Comparison of ENCODE assay signal across 9 cellular contexts in the genomic region with DNA sequence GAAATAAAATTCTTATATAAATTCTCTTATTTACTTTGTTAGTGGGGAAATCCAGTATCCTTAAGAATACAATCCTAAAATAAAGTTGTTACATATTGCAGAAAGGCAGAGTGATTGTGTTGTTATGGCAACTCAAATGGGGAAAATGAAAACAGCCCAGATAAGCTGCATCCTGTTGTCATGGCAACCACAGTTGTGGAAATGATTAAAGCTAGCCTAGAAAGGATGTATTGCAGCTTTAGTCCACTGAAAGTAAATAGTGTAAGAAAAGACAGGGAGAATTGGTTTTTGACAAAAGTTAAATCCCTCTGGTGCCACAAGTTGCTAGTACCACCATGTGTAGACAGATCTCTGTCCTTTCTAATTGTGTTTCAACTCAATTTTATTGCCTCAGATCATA. TPM values are rescaled to one million over a fixed set of nuclear protein-coding genes. Genes with fewer than 3 reads are reported as not detected.
A peak's percentile ranks its signal among the peaks of the same experiment; 100 is the strongest.
DNase-seq lines count a peak whose midpoint lies in the region; ATAC-seq and TF ChIP-seq lines count a peak whose summit lies in the region.
"Had no signal": no experiment of that assay in that cellular context is flagged by ENCODE, and none has a peak within 500 bp of the region (broad histone marks: within the 10 kb centered on the region; RNA-seq: fewer than 3 reads in every experiment).

No MANE protein-coding gene starts in this region.

- no peaks in the 10 kb centered on the region for H3K9me3 ChIP-seq in cardiac muscle cell (ENCODE audit: low read depth)
- no peaks in the 10 kb centered on the region for H3K9me3 ChIP-seq in right atrium auricular region
- H3K9me3 ChIP-seq in effector memory CD4-positive, alpha-beta T cell (ENCODE audit: control insufficient read depth, low read length), result no peaks in the 10 kb centered on the region

- peaks cover 35% of the 10 kb centered on the region for H3K4me1 ChIP-seq in cardiac muscle cell (ENCODE audit: low read depth)
- H3K4me1 ChIP-seq in right atrium auricular region, result peaks cover 0 to 20% of the 10 kb centered on the region in 2 donors
- peaks cover 6% of the 10 kb centered on the region for H3K4me1 ChIP-seq in effector memory CD4-positive, alpha-beta T cell (ENCODE audit: control insufficient read depth, insufficient read depth, low read length, poor library complexity, severe bottlenecking)

- H3K4me3 ChIP-seq in cardiac muscle cell (no peak overlapping the region), right atrium auricular region (no peak overlapping the region)
- H3K4me3 ChIP-seq in effector memory CD4-positive, alpha-beta T cell (ENCODE audit: insufficient read depth, low read depth, low read length, poor library complexity, severe bottlenecking), result no peak overlapping the region

- DNase-seq in cardiac muscle cell (ENCODE audit: low read depth in 1 of 2, low spot score in 1 of 2), result peak; percentile 13 to 87
- DNase-seq in right atrium auricular region (ENCODE audit: low spot score), result no peak
- DNase-seq in NCI-H69 (lab: John Stamatoyannopoulos, UW), result peak; percentile 27
- DNase-seq in effector memory CD4-positive, alpha-beta T cell, result peak in 2 of 3 donors; percentile 16 to 31
- DNase-seq in stimulated activated naive CD8-positive, alpha-beta T cell treated with anti-CD3 and anti-CD28 coated beads, Interleukin-15, Interleukin-2, amounts not matched to agents 100 U/mL and 50 U/mL, for 24 hours, result peak; percentile 9
- no peak for DNase-seq in KG1 (lab: John Stamatoyannopoulos, UW)
- DNase-seq: NCI-H345 had no signal

- H3K27me3 ChIP-seq in cardiac muscle cell (no peaks in the 10 kb centered on the region), right atrium auricular region (no peaks in the 10 kb centered on the region)
- no peaks in the 10 kb centered on the region for H3K27me3 ChIP-seq in effector memory CD4-positive, alpha-beta T cell (replicated peaks; ENCODE audit: control insufficient read depth, insufficient read depth, low read length, poor library complexity, severe bottlenecking)

- H3K36me3 ChIP-seq in cardiac muscle cell (no peaks in the 10 kb centered on the region), right atrium auricular region (no peaks in the 10 kb centered on the region)
- H3K36me3 ChIP-seq in effector memory CD4-positive, alpha-beta T cell (ENCODE audit: control insufficient read depth, insufficient read depth, low read length), result no peaks in the 10 kb centered on the region

- H3K27ac ChIP-seq in cardiac muscle cell, result no peak overlapping the region
- H3K27ac ChIP-seq in right atrium auricular region, result no peak overlapping the region
- no peak overlapping the region for H3K27ac ChIP-seq in effector memory CD4-positive, alpha-beta T cell (ENCODE audit: insufficient read depth, low read length, poor library complexity, severe bottlenecking)

- ATAC-seq in stimulated activated naive CD8-positive, alpha-beta T cell treated with anti-CD3 and anti-CD28 coated beads, Interleukin-15, Interleukin-2, amounts not matched to agents 100 U/mL and 50 U/mL, for 24 hours, result no peak
- no peak for ATAC-seq in GM19395 (IDR thresholded peaks at IDR 0.05; ENCODE audit: unreplicated experiment)
- no peak for ATAC-seq in HG02759 (IDR thresholded peaks at IDR 0.05; ENCODE audit: unreplicated experiment)

- TF ChIP-seq CTCF in cardiac muscle cell (IDR thresholded peaks at IDR 0.05; ENCODE audit: low read depth, low read length) (no peak), right atrium auricular region (IDR thresholded peaks at IDR 0.05) (no peak)

RNA-seq across cellular contexts. Expression of a gene that starts 43.2 kb away (rescaled TPM):
- 14.0 and 21.0 TPM in 2 replicates for total RNA-seq in cardiac muscle cell
- 21.7 and 22.3 TPM in 2 replicates for polyA plus RNA-seq in cardiac muscle cell
- 10 to 100 TPM; 19.8 to 22.4 TPM for total RNA-seq in right atrium auricular region

Comparison
In these comparisons a context has a peak if more than half of its experiments do, and no peak if none do; other contexts are left out.
1. DNase-seq: peak in cardiac muscle cell (2 of 2), NCI-H69 (single experiment), effector memory CD4-positive, alpha-beta T cell (2 of 3) and stimulated activated naive CD8-positive, alpha-beta T cell treated with anti-CD3 and anti-CD28 coated beads, Interleukin-15, Interleukin-2, amounts not matched to agents 100 U/mL and 50 U/mL, for 24 hours (single experiment); none in right atrium auricular region (single experiment) and KG1 (single experiment).